Comparison of ENCODE assay signal across 1 cellular context in genomic region chr6:117521785-117522502, GRCh38.
TF ChIP-seq lines count a peak whose summit lies in the region.

No MANE protein-coding gene starts in this region.

TF ChIP-seq in IMR-90, 13 proteins besides CTCF, POLR2A, EP300 and RAD21:
- TF ChIP-seq RCOR1 (IDR thresholded peaks at IDR 0.05; ENCODE audit: insufficient replicate concordance, low read length), result no peak
- no peak for TF ChIP-seq ELK1 (IDR thresholded peaks at IDR 0.05; ENCODE audit: borderline replicate concordance, low read depth, low read length)
- TF ChIP-seq BHLHE40 (IDR thresholded peaks at IDR 0.05; ENCODE audit: low read depth, low read length), result no peak
- no peak for TF ChIP-seq MXI1 (IDR thresholded peaks at IDR 0.05; ENCODE audit: borderline replicate concordance, low read depth, low read length)
- no peak for TF ChIP-seq MAFK (IDR thresholded peaks at IDR 0.05; ENCODE audit: low read depth, low read length)
- TF ChIP-seq CEBPB (IDR thresholded peaks at IDR 0.05; ENCODE audit: low read depth, low read length), result no peak
- no peak for TF ChIP-seq NFE2L2 (IDR thresholded peaks at IDR 0.05; ENCODE audit: low read depth, low read length)
- no peak for TF ChIP-seq USF2 (IDR thresholded peaks at IDR 0.05; ENCODE audit: low read depth, low read length)
- TF ChIP-seq SMC3 (IDR thresholded peaks at IDR 0.05; ENCODE audit: low read depth, low read length), result no peak
- TF ChIP-seq FOS (IDR thresholded peaks at IDR 0.05; ENCODE audit: low read depth, low read length), result no peak
- TF ChIP-seq RFX5 (IDR thresholded peaks at IDR 0.05; ENCODE audit: low read depth, low read length), result no peak
- no peak for TF ChIP-seq CHD1 (IDR thresholded peaks at IDR 0.05; ENCODE audit: low read depth, low read length)
- TF ChIP-seq MAZ (IDR thresholded peaks at IDR 0.05; ENCODE audit: borderline replicate concordance, low read depth, low read length), result no peak
